ENCODE assay signal across 1 cellular context in the genomic region with DNA sequence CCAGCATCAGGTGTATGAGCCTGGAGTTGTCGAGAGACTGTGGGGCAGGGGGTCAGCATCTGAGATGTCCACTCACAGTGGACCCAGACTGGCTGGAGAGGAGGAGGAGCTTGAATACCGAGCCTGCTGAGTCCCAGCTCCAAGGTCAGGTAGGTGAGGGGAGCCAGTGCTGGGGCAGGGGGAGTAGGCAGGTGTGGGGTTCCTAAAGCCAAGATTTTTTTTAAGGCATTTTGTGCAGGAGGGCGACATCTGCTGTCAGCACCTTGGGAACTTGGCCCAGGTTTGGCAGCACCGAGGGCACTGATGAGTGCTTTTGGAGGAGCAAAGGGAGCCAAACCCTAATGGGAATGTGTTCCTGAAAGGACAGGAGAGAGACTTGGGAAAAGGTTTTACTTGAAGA.
TF ChIP-seq lines count a peak whose summit lies in the region.

No MANE protein-coding gene starts in this region.

TF ChIP-seq in WTC11, 78 proteins besides CTCF, POLR2A, EP300 and RAD21 (continued from another document):
- TF ChIP-seq, protein P1, sequence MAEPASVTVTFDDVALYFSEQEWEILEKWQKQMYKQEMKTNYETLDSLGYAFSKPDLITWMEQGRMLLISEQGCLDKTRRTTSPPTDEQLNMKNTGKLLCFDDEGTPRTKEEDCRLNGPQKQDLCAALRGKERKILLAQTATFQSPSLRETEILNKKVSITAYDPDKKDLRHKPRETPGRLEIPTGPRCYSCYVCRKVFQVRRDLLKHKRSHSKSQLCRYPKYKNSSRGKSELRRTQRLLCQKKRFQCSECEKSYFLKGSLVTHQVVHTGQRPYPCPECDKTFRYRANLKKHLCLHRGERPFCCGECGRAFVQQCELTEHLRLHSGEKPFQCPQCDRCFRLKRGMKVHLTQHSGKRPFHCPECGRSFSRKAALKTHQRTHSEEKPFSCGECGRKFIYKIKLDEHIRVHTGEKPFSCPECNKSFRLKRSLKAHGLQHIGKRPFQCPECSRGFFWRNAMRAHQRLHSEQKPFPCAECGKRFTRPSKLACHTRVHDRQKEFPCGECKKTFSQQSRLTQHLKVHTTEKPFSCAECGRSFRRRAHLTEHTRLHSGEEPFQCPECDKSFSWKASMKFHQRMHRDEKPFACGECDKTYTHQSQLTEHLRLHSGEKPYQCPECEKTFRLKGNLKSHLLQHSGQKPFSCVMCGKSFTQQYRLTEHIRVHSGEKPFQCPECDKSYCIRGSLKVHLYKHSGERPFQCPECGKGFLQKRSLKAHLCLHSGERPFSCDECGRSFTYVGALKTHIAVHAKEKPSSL (CRISPR knock-in tag; conservative IDR thresholded peaks at IDR 0.05) = no peak
- no peak for TF ChIP-seq TP53 (CRISPR knock-in tag; IDR thresholded peaks at IDR 0.05)
- TF ChIP-seq, protein P2, sequence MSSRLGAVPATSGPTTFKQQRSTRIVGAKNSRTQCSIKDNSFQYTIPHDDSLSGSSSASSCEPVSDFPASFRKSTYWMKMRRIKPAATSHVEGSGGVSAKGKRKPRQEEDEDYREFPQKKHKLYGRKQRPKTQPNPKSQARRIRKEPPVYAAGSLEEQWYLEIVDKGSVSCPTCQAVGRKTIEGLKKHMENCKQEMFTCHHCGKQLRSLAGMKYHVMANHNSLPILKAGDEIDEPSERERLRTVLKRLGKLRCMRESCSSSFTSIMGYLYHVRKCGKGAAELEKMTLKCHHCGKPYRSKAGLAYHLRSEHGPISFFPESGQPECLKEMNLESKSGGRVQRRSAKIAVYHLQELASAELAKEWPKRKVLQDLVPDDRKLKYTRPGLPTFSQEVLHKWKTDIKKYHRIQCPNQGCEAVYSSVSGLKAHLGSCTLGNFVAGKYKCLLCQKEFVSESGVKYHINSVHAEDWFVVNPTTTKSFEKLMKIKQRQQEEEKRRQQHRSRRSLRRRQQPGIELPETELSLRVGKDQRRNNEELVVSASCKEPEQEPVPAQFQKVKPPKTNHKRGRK (CRISPR knock-in tag; IDR thresholded peaks at IDR 0.05; ENCODE audit: borderline replicate concordance) = no peak
- TF ChIP-seq EMX1 (CRISPR knock-in tag; IDR thresholded peaks at IDR 0.05) = no peak
- no peak for TF ChIP-seq CREM (CRISPR knock-in tag; IDR thresholded peaks at IDR 0.05)
- TF ChIP-seq NFYB (CRISPR knock-in tag; conservative IDR thresholded peaks at IDR 0.05; ENCODE audit: low read depth) = no peak
- no peak for TF ChIP-seq ZNF671 (CRISPR knock-in tag; IDR thresholded peaks at IDR 0.05)
- TF ChIP-seq, protein P3, sequence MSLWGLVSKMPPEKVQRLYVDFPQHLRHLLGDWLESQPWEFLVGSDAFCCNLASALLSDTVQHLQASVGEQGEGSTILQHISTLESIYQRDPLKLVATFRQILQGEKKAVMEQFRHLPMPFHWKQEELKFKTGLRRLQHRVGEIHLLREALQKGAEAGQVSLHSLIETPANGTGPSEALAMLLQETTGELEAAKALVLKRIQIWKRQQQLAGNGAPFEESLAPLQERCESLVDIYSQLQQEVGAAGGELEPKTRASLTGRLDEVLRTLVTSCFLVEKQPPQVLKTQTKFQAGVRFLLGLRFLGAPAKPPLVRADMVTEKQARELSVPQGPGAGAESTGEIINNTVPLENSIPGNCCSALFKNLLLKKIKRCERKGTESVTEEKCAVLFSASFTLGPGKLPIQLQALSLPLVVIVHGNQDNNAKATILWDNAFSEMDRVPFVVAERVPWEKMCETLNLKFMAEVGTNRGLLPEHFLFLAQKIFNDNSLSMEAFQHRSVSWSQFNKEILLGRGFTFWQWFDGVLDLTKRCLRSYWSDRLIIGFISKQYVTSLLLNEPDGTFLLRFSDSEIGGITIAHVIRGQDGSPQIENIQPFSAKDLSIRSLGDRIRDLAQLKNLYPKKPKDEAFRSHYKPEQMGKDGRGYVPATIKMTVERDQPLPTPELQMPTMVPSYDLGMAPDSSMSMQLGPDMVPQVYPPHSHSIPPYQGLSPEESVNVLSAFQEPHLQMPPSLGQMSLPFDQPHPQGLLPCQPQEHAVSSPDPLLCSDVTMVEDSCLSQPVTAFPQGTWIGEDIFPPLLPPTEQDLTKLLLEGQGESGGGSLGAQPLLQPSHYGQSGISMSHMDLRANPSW (CRISPR knock-in tag; conservative IDR thresholded peaks at IDR 0.05; ENCODE audit: low read depth) = no peak
- TF ChIP-seq ZNF219 (CRISPR knock-in tag; IDR thresholded peaks at IDR 0.05; ENCODE audit: borderline replicate concordance) = no peak
- TF ChIP-seq SMAD3 (CRISPR knock-in tag; IDR thresholded peaks at IDR 0.05; ENCODE audit: borderline replicate concordance) = no peak
- TF ChIP-seq NR2C2 (CRISPR knock-in tag; IDR thresholded peaks at IDR 0.05) = no peak
- TF ChIP-seq, protein P4, sequence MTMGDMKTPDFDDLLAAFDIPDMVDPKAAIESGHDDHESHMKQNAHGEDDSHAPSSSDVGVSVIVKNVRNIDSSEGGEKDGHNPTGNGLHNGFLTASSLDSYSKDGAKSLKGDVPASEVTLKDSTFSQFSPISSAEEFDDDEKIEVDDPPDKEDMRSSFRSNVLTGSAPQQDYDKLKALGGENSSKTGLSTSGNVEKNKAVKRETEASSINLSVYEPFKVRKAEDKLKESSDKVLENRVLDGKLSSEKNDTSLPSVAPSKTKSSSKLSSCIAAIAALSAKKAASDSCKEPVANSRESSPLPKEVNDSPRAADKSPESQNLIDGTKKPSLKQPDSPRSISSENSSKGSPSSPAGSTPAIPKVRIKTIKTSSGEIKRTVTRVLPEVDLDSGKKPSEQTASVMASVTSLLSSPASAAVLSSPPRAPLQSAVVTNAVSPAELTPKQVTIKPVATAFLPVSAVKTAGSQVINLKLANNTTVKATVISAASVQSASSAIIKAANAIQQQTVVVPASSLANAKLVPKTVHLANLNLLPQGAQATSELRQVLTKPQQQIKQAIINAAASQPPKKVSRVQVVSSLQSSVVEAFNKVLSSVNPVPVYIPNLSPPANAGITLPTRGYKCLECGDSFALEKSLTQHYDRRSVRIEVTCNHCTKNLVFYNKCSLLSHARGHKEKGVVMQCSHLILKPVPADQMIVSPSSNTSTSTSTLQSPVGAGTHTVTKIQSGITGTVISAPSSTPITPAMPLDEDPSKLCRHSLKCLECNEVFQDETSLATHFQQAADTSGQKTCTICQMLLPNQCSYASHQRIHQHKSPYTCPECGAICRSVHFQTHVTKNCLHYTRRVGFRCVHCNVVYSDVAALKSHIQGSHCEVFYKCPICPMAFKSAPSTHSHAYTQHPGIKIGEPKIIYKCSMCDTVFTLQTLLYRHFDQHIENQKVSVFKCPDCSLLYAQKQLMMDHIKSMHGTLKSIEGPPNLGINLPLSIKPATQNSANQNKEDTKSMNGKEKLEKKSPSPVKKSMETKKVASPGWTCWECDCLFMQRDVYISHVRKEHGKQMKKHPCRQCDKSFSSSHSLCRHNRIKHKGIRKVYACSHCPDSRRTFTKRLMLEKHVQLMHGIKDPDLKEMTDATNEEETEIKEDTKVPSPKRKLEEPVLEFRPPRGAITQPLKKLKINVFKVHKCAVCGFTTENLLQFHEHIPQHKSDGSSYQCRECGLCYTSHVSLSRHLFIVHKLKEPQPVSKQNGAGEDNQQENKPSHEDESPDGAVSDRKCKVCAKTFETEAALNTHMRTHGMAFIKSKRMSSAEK (CRISPR knock-in tag; IDR thresholded peaks at IDR 0.05; ENCODE audit: borderline replicate concordance) = no peak
